Comparison of ENCODE assay signal across 10 cellular contexts in genomic region chr20:16701296-16701695, GRCh38. TPM values are rescaled to one million over a fixed set of nuclear protein-coding genes. Genes with fewer than 3 reads are reported as not detected.
DNase-seq lines count a peak whose midpoint lies in the region; ATAC-seq and TF ChIP-seq lines count a peak whose summit lies in the region.
"Had no signal": no experiment of that assay in that cellular context is flagged by ENCODE, and none has a peak within 500 bp of the region (broad histone marks: within the 10 kb centered on the region; RNA-seq: fewer than 3 reads in every experiment).

No MANE protein-coding gene starts in this region.

- no peak overlapping the region for H3K27ac ChIP-seq in psoas muscle

- TF ChIP-seq CTCF in LNCAP (IDR thresholded peaks at IDR 0.05) (peak; percentile 51), astrocyte of the spinal cord (IDR thresholded peaks at IDR 0.05; ENCODE audit: low read depth, low read length) (peak; percentile 14), psoas muscle (IDR thresholded peaks at IDR 0.05) (peak; percentile 37)

- 47 to 73% (median 57%) methylated on average over 3 of the region's 3 CpGs for WGBS in psoas muscle, 3 donors

- H3K4me3 ChIP-seq in astrocyte of the spinal cord (ENCODE audit: low read depth, low read length) (no peak overlapping the region), psoas muscle (no peak overlapping the region)
- H3K4me3 ChIP-seq: HAP-1 had no signal

- intact Hi-C loops in psoas muscle (cut with DNase I): loop anchor here in 1 of 2 donors (5.0 kb wide), 1 partner anchor 61 kb away; no protein-coding TSS in a partner anchor

- ATAC-seq in psoas muscle: peak in 1 of 4 donors; percentile 58
- ATAC-seq in GM19328 (IDR thresholded peaks at IDR 0.05; ENCODE audit: unreplicated experiment): no peak
- ATAC-seq in GM21381 (IDR thresholded peaks at IDR 0.05; ENCODE audit: unreplicated experiment): no peak

- H3K27me3 ChIP-seq in psoas muscle (ENCODE audit: insufficient read depth in 3 of 3, low read length in 2 of 3): no peaks in the 10 kb centered on the region

- in situ Hi-C loops in astrocyte of the spinal cord (cut with HindIII; ENCODE audit: low sequenced_read_pairs): no loop called here

- peak; percentile 2 for DNase-seq in stimulated activated CD4-positive, alpha-beta T cell treated with anti-CD3 and anti-CD28 coated beads, Interleukin-4, amount 100 ng/mL, for 1 hour
- no peak for DNase-seq in stimulated activated CD4-positive, alpha-beta T cell treated with anti-CD3 and anti-CD28 coated beads, Interleukin-4, amount 100 ng/mL, for 24 hours
- no peak for DNase-seq in astrocyte of the spinal cord (ENCODE audit: low read depth, low spot score)
- DNase-seq in psoas muscle: no peak
- DNase-seq in NCI-H2081 (lab: John Stamatoyannopoulos, UW): no peak

- no peaks in the 10 kb centered on the region for H3K36me3 ChIP-seq in psoas muscle (ENCODE audit: insufficient read depth in 1 of 2, low read depth in 1 of 2)
- H3K36me3 ChIP-seq: HAP-1 had no signal

- no peaks in the 10 kb centered on the region for H3K9me3 ChIP-seq in psoas muscle
- H3K9me3 ChIP-seq: HAP-1 had no signal

- no peaks in the 10 kb centered on the region for H3K4me1 ChIP-seq in psoas muscle
- H3K4me1 ChIP-seq: HAP-1 had no signal

RNA-seq across cellular contexts. Expression of gene SNRPB2, which starts 28.5 kb away (rescaled TPM):
- 10 to 100 TPM; 33.1 to 43.0 (median 40.2) TPM for total RNA-seq in psoas muscle
- polyA plus RNA-seq in psoas muscle: 10 to 100 TPM; 52.0 to 92.2 (median 89.6) TPM

RNA-seq across cellular contexts. Expression of gene OTOR, which starts 46.9 kb away (rescaled TPM):
- not detected for total RNA-seq in psoas muscle
- not detected for polyA plus RNA-seq in psoas muscle
- total RNA-seq: natural killer cell treated with Interleukin-12 subunit alpha and Interleukin-12 subunit beta and Interleukin-15 and Interleukin-18, amount 100 ng/mL, for 72 hours had no signal
